ENCODE assay signal across 17 cellular contexts in genomic region chr17:9918804-9919352, GRCh38. TPM values are rescaled to one million over a fixed set of nuclear protein-coding genes. Genes with fewer than 3 reads are reported as not detected.
DNase-seq lines count a peak whose midpoint lies in the region; TF ChIP-seq lines count a peak whose summit lies in the region.
"Had no signal": no experiment of that assay in that cellular context is flagged by ENCODE, and none has a peak within 500 bp of the region (broad histone marks: within the 10 kb centered on the region; RNA-seq: fewer than 3 reads in every experiment).

No MANE protein-coding gene starts in this region.

- peak overlapping the region in 3 of 7 donors; percentile 19 to 56 (median 21) for H3K27ac Mint-ChIP-seq in CD14-positive monocyte
- H3K27ac Mint-ChIP-seq: B cell, GM23338 had no signal

- DNase-seq in CD14-positive monocyte (ENCODE audit: low spot score) (peak; percentile 9), NCI-H524 treated with DMSO at 0.1 percent for 48 hours (lab: John Stamatoyannopoulos, UW) (peak; percentile 96), retina (peak; percentile 49), hepatic stellate cell (ENCODE audit: low spot score) (no peak), NCI-H2171 (lab: John Stamatoyannopoulos, UW) (no peak)
- DNase-seq in effector memory CD4-positive, alpha-beta T cell = no peak
- DNase-seq: C1 segment of cervical spinal cord; CD4-positive, alpha-beta memory T cell; DMS153; DMS79 treated with DMSO at 0.1 percent for 48 hours; EL; GF-D8; H7; IMR-90 had no signal

- H3K27ac ChIP-seq in cingulate gyrus (ENCODE audit: low read depth, low read length) = peak overlapping the region; percentile 39
- no peak overlapping the region for H3K27ac ChIP-seq in effector memory CD4-positive, alpha-beta T cell (ENCODE audit: insufficient read depth, low read length, poor library complexity, severe bottlenecking)

- intact Hi-C loops in CD14-positive monocyte (cut with micrococcal nuclease) = no loop called here

- H3K4me1 ChIP-seq in effector memory CD4-positive, alpha-beta T cell (ENCODE audit: control insufficient read depth, insufficient read depth, low read length, poor library complexity, severe bottlenecking) = no peaks in the 10 kb centered on the region

- no peaks in the 10 kb centered on the region for H3K36me3 ChIP-seq in effector memory CD4-positive, alpha-beta T cell (ENCODE audit: control insufficient read depth, insufficient read depth, low read length)

- H3K27me3 Mint-ChIP-seq in CD14-positive monocyte (ENCODE audit: low read depth in 3 of 3) = no peaks in the 10 kb centered on the region
- H3K27me3 Mint-ChIP-seq: B cell; CD4-positive, alpha-beta memory T cell had no signal

- no peak overlapping the region for H3K4me3 ChIP-seq in effector memory CD4-positive, alpha-beta T cell (ENCODE audit: insufficient read depth, low read depth, low read length, poor library complexity, severe bottlenecking)
- H3K4me3 ChIP-seq: GM23338 had no signal

- H3K27me3 ChIP-seq in effector memory CD4-positive, alpha-beta T cell (replicated peaks; ENCODE audit: control insufficient read depth, insufficient read depth, low read length, poor library complexity, severe bottlenecking) = no peaks in the 10 kb centered on the region

- H3K9me3 ChIP-seq in effector memory CD4-positive, alpha-beta T cell (ENCODE audit: control insufficient read depth, low read length) = no peaks in the 10 kb centered on the region

- no peak for TF ChIP-seq CTCF in CD14-positive monocyte (IDR thresholded peaks at IDR 0.05)

- peaks cover 89 to 98% of the 10 kb centered on the region in 2 donors for H3K36me3 Mint-ChIP-seq in CD14-positive monocyte
- H3K36me3 Mint-ChIP-seq: CD4-positive, alpha-beta memory T cell had no signal

- peaks cover 0 to 2% (median 0%) of the 10 kb centered on the region in 7 donors for H3K9me3 Mint-ChIP-seq in CD14-positive monocyte
- H3K9me3 Mint-ChIP-seq: CD4-positive, alpha-beta memory T cell; GM23338 had no signal

- no peak overlapping the region for H3K4me3 Mint-ChIP-seq in CD14-positive monocyte
- H3K4me3 Mint-ChIP-seq: B cell; CD4-positive, alpha-beta memory T cell; GM23338 had no signal

- no peaks in the 10 kb centered on the region for H3K4me1 Mint-ChIP-seq in CD14-positive monocyte
- H3K4me1 Mint-ChIP-seq: B cell; CD4-positive, alpha-beta memory T cell; GM23338 had no signal

RNA-seq across cellular contexts. Expression of gene RCVRN, which starts 13.8 kb away (rescaled TPM):
- not detected for polyA plus RNA-seq in CD14-positive monocyte
- polyA plus RNA-seq: CD4-positive, alpha-beta memory T cell; GM23338; IMR-90 had no signal

Comparison
In these comparisons a context has a peak if more than half of its experiments do, and no peak if none do; other contexts are left out.
1. DNase-seq: peak in CD14-positive monocyte (single experiment), NCI-H524 treated with DMSO at 0.1 percent for 48 hours (single experiment) and retina (single experiment); none in hepatic stellate cell (single experiment), NCI-H2171 (single experiment) and effector memory CD4-positive, alpha-beta T cell (0 of 3).